ENCODE assay signal across 16 cellular contexts in the genomic region with DNA sequence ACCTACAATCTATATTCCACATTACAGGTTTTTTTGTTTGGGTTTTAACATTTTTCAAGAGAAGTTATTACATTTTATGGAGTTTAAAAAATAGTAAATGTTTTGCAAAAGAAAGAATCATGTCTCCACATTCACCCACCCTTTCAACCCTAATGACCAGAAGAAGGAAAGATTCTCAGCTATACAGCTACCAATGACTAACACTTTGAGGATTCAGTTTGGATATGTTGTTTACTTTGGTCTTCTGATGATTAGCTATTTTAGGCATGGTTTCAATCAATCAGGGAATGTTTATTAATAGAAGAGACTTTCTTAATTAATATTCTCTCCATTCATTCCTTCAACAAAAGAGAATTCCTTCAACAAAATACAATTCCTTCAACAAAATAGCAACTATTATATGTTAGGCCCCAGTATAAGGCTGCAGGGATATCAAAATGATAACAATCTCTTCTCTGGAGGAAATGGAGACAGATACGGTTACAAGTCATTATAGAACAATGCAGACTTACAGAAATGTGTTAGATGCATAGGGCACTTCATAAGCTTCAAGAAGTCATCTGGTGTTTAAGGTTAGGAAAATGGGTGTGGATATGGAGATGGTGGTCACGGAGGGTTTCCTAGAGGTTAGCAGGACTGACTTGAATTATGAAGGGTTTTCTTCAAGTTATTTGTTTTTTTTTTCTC. TPM values are rescaled to one million over a fixed set of nuclear protein-coding genes. Genes with fewer than 3 reads are reported as not detected.
A peak's percentile ranks its signal among the peaks of the same experiment; 100 is the strongest.
DNase-seq lines count a peak whose midpoint lies in the region; ATAC-seq, FAIRE-seq and TF ChIP-seq lines count a peak whose summit lies in the region.
"Had no signal": no experiment of that assay in that cellular context is flagged by ENCODE, and none has a peak within 500 bp of the region (broad histone marks: within the 10 kb centered on the region; RNA-seq: fewer than 3 reads in every experiment).

No MANE protein-coding gene starts in this region.

- POLR2A ChIA-PET in activated CD4-positive, alpha-beta memory T cell treated with anti-CD3 and anti-CD28 coated beads for 36 hours (lab: Charles Lee), result interaction anchor here (0.7 to 1.5 kb wide), 3 partner anchors 8 to 22 kb away, joined by 3 to 6 read pairs (median 5); no protein-coding TSS in a partner anchor
- POLR2A ChIA-PET in activated CD4-positive, alpha-beta memory T cell treated with anti-CD3 and anti-CD28 coated beads, Interleukin-2, amount 10 ng/mL, durations not matched to agents 7 days and 5 days (lab: Charles Lee), result interaction anchor here (1.8 to 3.7 kb wide), 2 partner anchors 9 to 21 kb away, joined by 6 to 27 read pairs; partner anchors contain the start of gene NR3C1
- POLR2A ChIA-PET in naive thymus-derived CD8-positive, alpha-beta T cell (lab: Charles Lee), result interaction anchor here (0.7 to 3.8 kb wide), 3 partner anchors 9 to 757 kb away, joined by 3 to 17 read pairs (median 3); partner anchors contain the start of genes NR3C1 and YIPF5

- H3K27ac Mint-ChIP-seq in activated CD4-positive, alpha-beta memory T cell treated with anti-CD3 and anti-CD28 coated beads for 36 hours, result peak overlapping the region; percentile 40
- no peak overlapping the region for H3K27ac Mint-ChIP-seq in activated CD4-positive, alpha-beta memory T cell treated with anti-CD3 and anti-CD28 coated beads, Interleukin-2, amount 10 ng/mL, durations not matched to agents 7 days and 5 days
- peak overlapping the region in 1 of 10 donors; percentile 26 for H3K27ac Mint-ChIP-seq in naive thymus-derived CD8-positive, alpha-beta T cell

- CTCF ChIA-PET in activated CD4-positive, alpha-beta memory T cell treated with anti-CD3 and anti-CD28 coated beads for 36 hours (lab: Charles Lee), result interaction anchor here (1.1 kb wide), 1 partner anchor 9 kb away, joined by 3 read pairs; no protein-coding TSS in a partner anchor
- CTCF ChIA-PET in activated CD4-positive, alpha-beta memory T cell treated with anti-CD3 and anti-CD28 coated beads, Interleukin-2, amount 10 ng/mL, durations not matched to agents 7 days and 5 days (lab: Charles Lee), result interaction anchor here (0.9 to 1.5 kb wide), 4 partner anchors 9 to 415 kb away, joined by 3 to 5 read pairs (median 4); partner anchors contain the start of gene NR3C1

- ATAC-seq in GM21447 (IDR thresholded peaks at IDR 0.05; ENCODE audit: unreplicated experiment), result no peak
- no peak for ATAC-seq in naive thymus-derived CD8-positive, alpha-beta T cell

- peak overlapping the region; percentile 84 for H3K4me2 ChIP-seq in Karpas-422 (ENCODE audit: low read depth, low read length, poor library complexity, severe bottlenecking)

- FAIRE-seq in bronchial epithelial cell (lab: Jason Lieb, UNC), result no peak
- FAIRE-seq: H1 had no signal

- H3K4me1 Mint-ChIP-seq in activated CD4-positive, alpha-beta memory T cell treated with anti-CD3 and anti-CD28 coated beads for 36 hours (ENCODE audit: low read depth), result peaks cover 60% of the 10 kb centered on the region
- H3K4me1 Mint-ChIP-seq in activated CD4-positive, alpha-beta memory T cell treated with anti-CD3 and anti-CD28 coated beads, Interleukin-2, amount 10 ng/mL, durations not matched to agents 7 days and 5 days, result peaks cover 44% of the 10 kb centered on the region
- H3K4me1 Mint-ChIP-seq in naive thymus-derived CD8-positive, alpha-beta T cell, result peaks cover 0 to 18% (median under 1%) of the 10 kb centered on the region in 4 donors

- TF ChIP-seq CTCF in bronchial epithelial cell (IDR thresholded peaks at IDR 0.05; ENCODE audit: insufficient read depth, low read length, severe bottlenecking) (no peak), uterus (IDR thresholded peaks at IDR 0.05) (no peak)

- H3K4me3 ChIP-seq in Karpas-422 (ENCODE audit: low read length) (no peak overlapping the region), bronchial epithelial cell (ENCODE audit: low read depth, low read length) (no peak overlapping the region), uterus (no peak overlapping the region)

- H3K79me2 ChIP-seq in Karpas-422 (ENCODE audit: low read length), result peaks cover 99% of the 10 kb centered on the region

- no peaks in the 10 kb centered on the region for H3K9me3 Mint-ChIP-seq in activated CD4-positive, alpha-beta memory T cell treated with anti-CD3 and anti-CD28 coated beads for 36 hours
- no peaks in the 10 kb centered on the region for H3K9me3 Mint-ChIP-seq in activated CD4-positive, alpha-beta memory T cell treated with anti-CD3 and anti-CD28 coated beads, Interleukin-2, amount 10 ng/mL, durations not matched to agents 7 days and 5 days
- peaks cover 0 to 1% (median 0%) of the 10 kb centered on the region in 9 donors for H3K9me3 Mint-ChIP-seq in naive thymus-derived CD8-positive, alpha-beta T cell

- 0 out of 2 replicates have a peak overlapping the region, but pooled peaks have one; percentile 6 for H3K9ac ChIP-seq in Karpas-422 (ENCODE audit: low read length)

- intact Hi-C loops in activated CD4-positive, alpha-beta memory T cell treated with anti-CD3 and anti-CD28 coated beads for 36 hours (cut with micrococcal nuclease), result no loop called here
- intact Hi-C loops in uterus (cut with DNase I; ENCODE audit: low total_unique reads), result no loop called here

- H3K27me3 ChIP-seq in Karpas-422 (ENCODE audit: low read length) (no peaks in the 10 kb centered on the region), bronchial epithelial cell (ENCODE audit: control insufficient read depth, insufficient read depth, low read length) (no peaks in the 10 kb centered on the region), uterus (no peaks in the 10 kb centered on the region)

- TF ChIP-seq POLR2A in uterus (IDR thresholded peaks at IDR 0.05), result no peak

- H2AFZ ChIP-seq in Karpas-422 (ENCODE audit: low read length), result no peak overlapping the region

- H3K27me3 Mint-ChIP-seq in activated CD4-positive, alpha-beta memory T cell treated with anti-CD3 and anti-CD28 coated beads for 36 hours, result no peaks in the 10 kb centered on the region
- H3K27me3 Mint-ChIP-seq in activated CD4-positive, alpha-beta memory T cell treated with anti-CD3 and anti-CD28 coated beads, Interleukin-2, amount 10 ng/mL, durations not matched to agents 7 days and 5 days, result no peaks in the 10 kb centered on the region
- H3K27me3 Mint-ChIP-seq in naive thymus-derived CD8-positive, alpha-beta T cell, result peaks cover 0 to 2% (median 0%) of the 10 kb centered on the region in 5 donors

- H4K20me1 ChIP-seq in Karpas-422 (ENCODE audit: insufficient read depth, low read depth, low read length), result no peaks in the 10 kb centered on the region

- no peaks in the 10 kb centered on the region for H3K9me3 ChIP-seq in Karpas-422 (ENCODE audit: low read length)
- H3K9me3 ChIP-seq in uterus, result no peaks in the 10 kb centered on the region

- H3K27ac ChIP-seq in Karpas-422 (ENCODE audit: low read length) (peak overlapping the region; percentile 98), uterus (no peak overlapping the region)
- H3K27ac ChIP-seq: C4-2B had no signal

- no peaks in the 10 kb centered on the region for H3K36me3 Mint-ChIP-seq in activated CD4-positive, alpha-beta memory T cell treated with anti-CD3 and anti-CD28 coated beads for 36 hours
- no peaks in the 10 kb centered on the region for H3K36me3 Mint-ChIP-seq in activated CD4-positive, alpha-beta memory T cell treated with anti-CD3 and anti-CD28 coated beads, Interleukin-2, amount 10 ng/mL, durations not matched to agents 7 days and 5 days (ENCODE audit: low read depth)
- H3K36me3 Mint-ChIP-seq in naive thymus-derived CD8-positive, alpha-beta T cell, result peaks cover 0 to 8% (median 0%) of the 10 kb centered on the region in 3 donors

- DNase-seq in activated CD4-positive, alpha-beta memory T cell treated with anti-CD3 and anti-CD28 coated beads for 36 hours, result no peak
- DNase-seq in activated CD4-positive, alpha-beta memory T cell treated with anti-CD3 and anti-CD28 coated beads, Interleukin-2, amount 10 ng/mL, durations not matched to agents 7 days and 5 days, result no peak
- DNase-seq in Karpas-422 (no peak), bronchial epithelial cell (ENCODE audit: low read depth) (peak; percentile 37), T-helper 1 cell (no peak), uterus (no peak)
- no peak for DNase-seq in naive thymus-derived CD8-positive, alpha-beta T cell
- DNase-seq: COR-L47, DMS153, NCI-H2107, NCI-H446, SHP77 had no signal

- no peaks in the 10 kb centered on the region for H3K9me2 ChIP-seq in Karpas-422 (replicated peaks; ENCODE audit: insufficient read depth, low read length)

- H3K4me1 ChIP-seq in Karpas-422 (ENCODE audit: low read length) (peaks cover 100% of the 10 kb centered on the region), uterus (no peaks in the 10 kb centered on the region)

- H3K4me3 Mint-ChIP-seq in activated CD4-positive, alpha-beta memory T cell treated with anti-CD3 and anti-CD28 coated beads for 36 hours, result no peak overlapping the region
- no peak overlapping the region for H3K4me3 Mint-ChIP-seq in activated CD4-positive, alpha-beta memory T cell treated with anti-CD3 and anti-CD28 coated beads, Interleukin-2, amount 10 ng/mL, durations not matched to agents 7 days and 5 days
- H3K4me3 Mint-ChIP-seq in naive thymus-derived CD8-positive, alpha-beta T cell, result no peak overlapping the region

- peaks cover 15% of the 10 kb centered on the region; the same call in 1 of the 2 replicates for H3K36me3 ChIP-seq in Karpas-422 (ENCODE audit: insufficient read depth, low read length)
- no peaks in the 10 kb centered on the region for H3K36me3 ChIP-seq in bronchial epithelial cell (ENCODE audit: control insufficient read depth, insufficient read depth, low read length)
- no peaks in the 10 kb centered on the region for H3K36me3 ChIP-seq in uterus

RNA-seq across cellular contexts. Expression of gene NR3C1, which starts 9.3 kb away (rescaled TPM):
- total RNA-seq in activated CD4-positive, alpha-beta memory T cell treated with anti-CD3 and anti-CD28 coated beads for 36 hours, result 10 to 100 TPM; 48.6 to 53.9 TPM
- 10 to 100 TPM; 79.3 to 81.6 TPM for total RNA-seq in activated CD4-positive, alpha-beta memory T cell treated with anti-CD3 and anti-CD28 coated beads, Interleukin-2, amount 10 ng/mL, durations not matched to agents 7 days and 5 days
- 189 and 364 TPM in 2 replicates for total RNA-seq in Karpas-422 (2014; rRNA removed; shearing (Covaris generic); ENCODE audit: low replicate concordance)
- total RNA-seq in bronchial epithelial cell (35.2 and 41.9 TPM in 2 replicates), uterus (100 to 1,000 TPM in 1 of 4 donors, 10 to 100 TPM in 3; 55.1 to 134 (median 87.3) TPM)
- total RNA-seq in naive thymus-derived CD8-positive, alpha-beta T cell, result 100 to 1,000 TPM; 131 to 133 TPM
- polyA plus RNA-seq in naive thymus-derived CD8-positive, alpha-beta T cell, result 10 to 100 TPM; 60.2 to 83.9 (median 67.1) TPM
- total RNA-seq: G401 had no signal
